Comparison of ENCODE assay signal across 1 cellular context in the genomic region with DNA sequence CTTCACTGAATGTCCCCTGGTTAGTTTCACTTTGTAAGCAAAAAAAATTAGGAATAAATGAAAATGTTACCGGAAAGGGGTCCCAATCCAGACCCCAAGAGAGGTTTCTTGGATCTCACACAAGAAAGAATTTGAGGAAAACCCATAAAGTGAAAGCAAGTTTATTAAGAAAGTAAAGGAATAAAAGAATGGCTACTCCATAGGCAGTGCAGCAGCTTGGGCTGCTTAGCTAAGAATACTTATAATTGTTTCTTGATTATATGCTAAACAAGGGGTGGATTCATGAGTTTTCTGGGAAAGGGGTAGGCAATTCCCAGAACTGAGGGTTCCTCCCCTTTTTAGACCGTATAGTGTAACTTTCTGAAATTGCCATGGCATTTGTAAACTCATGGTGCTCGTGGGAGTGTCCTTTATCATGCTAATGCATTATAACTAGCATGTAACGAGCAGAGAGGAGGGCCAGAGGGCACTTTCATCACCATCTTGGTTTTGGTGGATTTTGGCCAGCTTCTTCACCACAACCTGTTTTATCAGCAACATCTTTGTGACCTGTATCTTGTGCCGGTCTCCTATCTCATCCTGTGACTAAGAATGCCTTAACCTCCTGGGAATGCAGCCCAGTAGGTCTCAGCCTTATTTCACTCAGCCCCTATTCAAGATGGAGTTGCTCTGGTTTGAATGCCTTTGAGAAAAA.
TF ChIP-seq lines count a peak whose summit lies in the region.

No MANE protein-coding gene starts in this region.

TF ChIP-seq in K562, 482 proteins besides CTCF, POLR2A, EP300 and RAD21 (continued from another document):
- TF ChIP-seq HMGN3 (IDR thresholded peaks at IDR 0.05; ENCODE audit: borderline replicate concordance, extremely low read depth, insufficient read length, low read depth, low read length) (no peak), ZNF347 (CRISPR knock-in tag; IDR thresholded peaks at IDR 0.05; ENCODE audit: low read depth) (peak; percentile 54; the same call in 1 of the 2 replicates), ZNF766 (CRISPR knock-in tag; conservative IDR thresholded peaks at IDR 0.05) (peak; percentile 100)
